ENCODE assay signal across 25 cellular contexts in genomic region chr10:86504510-86504909, GRCh38.
"Had no signal": no experiment of that assay in that cellular context is flagged by ENCODE, and none has a peak within 500 bp of the region (broad histone marks: within the 10 kb centered on the region; RNA-seq: fewer than 3 reads in every experiment).

No MANE protein-coding gene starts in this region.

- DNase-seq: activated CD4-positive, alpha-beta memory T cell treated with anti-CD3 and anti-CD28 coated beads for 36 hours; activated CD4-positive, alpha-beta T cell treated with anti-CD3 and anti-CD28 coated beads for 4 hours; activated CD4-positive, alpha-beta T cell treated with anti-CD3 and anti-CD28 coated beads, Interleukin-2, amount 50 U/mL, for 1 hour; activated gamma-delta T cell treated with Interleukin-2 at 50 U/mL for 16 hours; activated naive CD4-positive, alpha-beta T cell treated with anti-CD3 and anti-CD28 coated beads for 36 hours; activated T-cell treated with anti-CD3 and anti-CD28 coated beads, Interleukin-2, amount 50 U/mL, for 4 hours; anterior cingulate cortex; caudate nucleus; cerebellar nuclear complex; NCI-H1105; NCI-H1436; NCI-H1694; NCI-H2029; NCI-H345; NCI-H524 treated with DMSO at 0.1 percent for 48 hours; PC-3; Peyer's patch; RPMI8226; SHP77 treated with DMSO at 0.1 percent for 48 hours; SK-N-SH had no signal

- H3K27ac Mint-ChIP-seq: activated CD4-positive, alpha-beta memory T cell treated with anti-CD3 and anti-CD28 coated beads for 36 hours; activated naive CD4-positive, alpha-beta T cell treated with anti-CD3 and anti-CD28 coated beads for 36 hours; activated T-helper 1 cell treated with anti-CD3 and anti-CD28 coated beads, Interleukin-12 subunit alpha, Interleukin-12 subunit beta, Interleukin-2, Interleukin-4 antibody, amounts not matched to agents 30 ng/mL and 10 ng/mL and 1 ng/mL, durations not matched to agents 14 hours and 24 hours and 36 hours; brain; T-helper 1 cell treated with Interleukin-12 subunit alpha and Interleukin-12 subunit beta and Interleukin-4 antibody, amounts not matched to agents 30 μg/mL and 1 μg/mL, for 36 hours; T-helper 2 cell treated with Interferon-gamma antibody and Interleukin-4, amounts not matched to agents 5 μg/mL and 100 μg/mL, for 36 hours had no signal

- H3K27me3 Mint-ChIP-seq: activated CD4-positive, alpha-beta memory T cell treated with anti-CD3 and anti-CD28 coated beads for 36 hours; brain had no signal

- ATAC-seq: PC-3 had no signal

- H3K4me3 Mint-ChIP-seq: activated CD4-positive, alpha-beta memory T cell treated with anti-CD3 and anti-CD28 coated beads for 36 hours; activated naive CD4-positive, alpha-beta T cell treated with anti-CD3 and anti-CD28 coated beads for 36 hours; activated T-cell treated with anti-CD3 and anti-CD28 coated beads, Interleukin-2, amount 50 U/mL, for 4 hours; activated T-helper 1 cell treated with anti-CD3 and anti-CD28 coated beads, Interleukin-12 subunit alpha, Interleukin-12 subunit beta, Interleukin-2, Interleukin-4 antibody, amounts not matched to agents 30 ng/mL and 10 ng/mL and 1 ng/mL, durations not matched to agents 14 hours and 24 hours and 36 hours; brain; T-helper 1 cell treated with Interleukin-12 subunit alpha and Interleukin-12 subunit beta and Interleukin-4 antibody, amounts not matched to agents 30 μg/mL and 1 μg/mL, for 36 hours; T-helper 2 cell treated with Interferon-gamma antibody and Interleukin-4, amounts not matched to agents 5 μg/mL and 100 μg/mL, for 36 hours had no signal

- H3K4me1 ChIP-seq: SJSA1 had no signal

- H3K9me2 ChIP-seq: SK-N-SH had no signal

- H3K9me3 Mint-ChIP-seq: activated CD4-positive, alpha-beta memory T cell treated with anti-CD3 and anti-CD28 coated beads for 36 hours; activated naive CD4-positive, alpha-beta T cell treated with anti-CD3 and anti-CD28 coated beads for 36 hours; activated T-cell treated with anti-CD3 and anti-CD28 coated beads, Interleukin-2, amount 50 U/mL, for 4 hours; activated T-helper 1 cell treated with anti-CD3 and anti-CD28 coated beads, Interleukin-12 subunit alpha, Interleukin-12 subunit beta, Interleukin-2, Interleukin-4 antibody, amounts not matched to agents 30 ng/mL and 10 ng/mL and 1 ng/mL, durations not matched to agents 14 hours and 24 hours and 36 hours; brain; T-helper 1 cell treated with Interleukin-12 subunit alpha and Interleukin-12 subunit beta and Interleukin-4 antibody, amounts not matched to agents 30 μg/mL and 1 μg/mL, for 36 hours; T-helper 2 cell treated with Interferon-gamma antibody and Interleukin-4, amounts not matched to agents 5 μg/mL and 100 μg/mL, for 36 hours had no signal

- H3K27me3 ChIP-seq: Peyer's patch, SJSA1 had no signal

- H3K27ac ChIP-seq: Peyer's patch, SJSA1 had no signal

- H3K4me3 ChIP-seq: Peyer's patch, SJSA1 had no signal

- H3K9me3 ChIP-seq: Peyer's patch, SJSA1, SK-N-SH had no signal

- H3K4me2 ChIP-seq: SK-N-SH had no signal

- H3K9ac ChIP-seq: SK-N-SH had no signal
